2 cellular contexts compared by ENCODE assay signal in genomic region chr17:27463235-27463677, GRCh38.
TF ChIP-seq lines count a peak whose summit lies in the region.

No MANE protein-coding gene starts in this region.

TF ChIP-seq in IMR-90, 13 proteins besides CTCF, POLR2A, EP300 and RAD21:
- TF ChIP-seq ELK1 (IDR thresholded peaks at IDR 0.05; ENCODE audit: borderline replicate concordance, low read depth, low read length) (no peak), MAZ (IDR thresholded peaks at IDR 0.05; ENCODE audit: borderline replicate concordance, low read depth, low read length) (no peak), RFX5 (IDR thresholded peaks at IDR 0.05; ENCODE audit: low read depth, low read length) (no peak), BHLHE40 (IDR thresholded peaks at IDR 0.05; ENCODE audit: low read depth, low read length) (no peak), USF2 (IDR thresholded peaks at IDR 0.05; ENCODE audit: low read depth, low read length) (no peak), CEBPB (IDR thresholded peaks at IDR 0.05; ENCODE audit: low read depth, low read length) (peak; percentile 62)

TF ChIP-seq in K562, 482 proteins besides CTCF, POLR2A, EP300 and RAD21 (continues in another document):
- TF ChIP-seq ZC3H11A (IDR thresholded peaks at IDR 0.05; ENCODE audit: low read depth, low read length) (no peak), SNRNP70 (optimal IDR thresholded peaks at IDR 0.05; ENCODE audit: low read depth, low read length) (no peak), ZNF197 (CRISPR knock-in tag; IDR thresholded peaks at IDR 0.05; ENCODE audit: low read depth) (no peak), RCOR1 (IDR thresholded peaks at IDR 0.05; ENCODE audit: borderline replicate concordance in 1 of 2, low read depth in 2 of 2, low read length in 2 of 2) (0 out of 4 replicates have a peak, but pooled peaks of 1 of the 2 experiments have one; percentile 14), MNT (conservative IDR thresholded peaks at IDR 0.05) (no peak), USF2 (CRISPR knock-in tag; IDR thresholded peaks at IDR 0.05) (no peak), PRPF4 (IDR thresholded peaks at IDR 0.05; ENCODE audit: insufficient read depth, low read depth, low read length, poor library complexity, severe bottlenecking) (no peak), ZC3H4 (CRISPR knock-in tag; IDR thresholded peaks at IDR 0.05; ENCODE audit: borderline replicate concordance) (no peak), MYBL2 (IDR thresholded peaks at IDR 0.05; ENCODE audit: low read depth) (no peak), MYBL2 (CRISPR knock-in tag; IDR thresholded peaks at IDR 0.05; ENCODE audit: borderline replicate concordance) (no peak), NR4A1 (CRISPR knock-in tag; IDR thresholded peaks at IDR 0.05) (no peak), NR4A1 (tag; IDR thresholded peaks at IDR 0.05) (no peak), ZNF830 (CRISPR knock-in tag; IDR thresholded peaks at IDR 0.05) (no peak), CC2D1A (IDR thresholded peaks at IDR 0.05) (no peak), ZNF324 (CRISPR knock-in tag; IDR thresholded peaks at IDR 0.05) (no peak), ZNF311 (CRISPR knock-in tag; IDR thresholded peaks at IDR 0.05) (no peak), PYGO2 (tag; IDR thresholded peaks at IDR 0.05) (no peak), ZSCAN32 (CRISPR knock-in tag; IDR thresholded peaks at IDR 0.05) (peak; percentile 49; the same call in 1 of the 2 replicates), ZNF384 (IDR thresholded peaks at IDR 0.05; ENCODE audit: low read depth, low read length) (peak; percentile 97), RBFOX2 (IDR thresholded peaks at IDR 0.05; ENCODE audit: low read depth, low read length) (0 out of 2 replicates have a peak, but pooled peaks have one; percentile 26), MTA1 (IDR thresholded peaks at IDR 0.05; ENCODE audit: borderline replicate concordance) (peak; percentile 20; the same call in 1 of the 2 replicates), SOX6 (IDR thresholded peaks at IDR 0.05) (no peak), TCF15 (CRISPR knock-in tag; IDR thresholded peaks at IDR 0.05) (no peak), ZNF512 (tag; IDR thresholded peaks at IDR 0.05) (no peak), ZNF146 (CRISPR knock-in tag; IDR thresholded peaks at IDR 0.05; ENCODE audit: unreplicated experiment) (no peak), HEY1 (CRISPR knock-in tag; IDR thresholded peaks at IDR 0.05; ENCODE audit: borderline replicate concordance) (no peak), ZNF57 (CRISPR knock-in tag; IDR thresholded peaks at IDR 0.05) (no peak), ETV6 (IDR thresholded peaks at IDR 0.05; ENCODE audit: borderline replicate concordance in 1 of 2, low read depth in 2 of 2, low read length in 1 of 2) (no peak), ETV6 (CRISPR knock-in tag; IDR thresholded peaks at IDR 0.05; ENCODE audit: borderline replicate concordance) (no peak), TAL1 (IDR thresholded peaks at IDR 0.05) (0 out of 2 replicates have a peak, but pooled peaks have one; percentile 6), JUN (IDR thresholded peaks at IDR 0.05; ENCODE audit: borderline replicate concordance, low read depth, low read length) (peak; percentile 42; the same call in 1 of the 2 replicates), JUN (CRISPR knock-in tag; IDR thresholded peaks at IDR 0.05; ENCODE audit: borderline replicate concordance) (no peak), GTF2F1 (IDR thresholded peaks at IDR 0.05; ENCODE audit: low read depth, low read length) (no peak), CLOCK (CRISPR knock-in tag; IDR thresholded peaks at IDR 0.05; ENCODE audit: borderline replicate concordance) (no peak), EGR1 (conservative IDR thresholded peaks at IDR 0.05) (no peak), GMEB1 (CRISPR knock-in tag; IDR thresholded peaks at IDR 0.05) (no peak), ZNF354B (CRISPR knock-in tag; IDR thresholded peaks at IDR 0.05) (no peak), KHSRP (IDR thresholded peaks at IDR 0.05) (no peak), BCLAF1 (IDR thresholded peaks at IDR 0.05; ENCODE audit: borderline replicate concordance in 1 of 2, control insufficient read depth in 1 of 2, low read depth in 2 of 2, low read length in 1 of 2) (no peak), ATF7 (IDR thresholded peaks at IDR 0.05) (peak; percentile 91), TFAM (CRISPR knock-in tag; conservative IDR thresholded peaks at IDR 0.05) (no peak), ZBTB26 (CRISPR knock-in tag; IDR thresholded peaks at IDR 0.05) (no peak), CREBBP (IDR thresholded peaks at IDR 0.05; ENCODE audit: low read depth, low read length) (no peak), SMARCB1 (IDR thresholded peaks at IDR 0.05; ENCODE audit: insufficient read length, low read depth) (no peak), JUND (IDR thresholded peaks at IDR 0.05; ENCODE audit: borderline replicate concordance, low read depth, low read length) (peak; percentile 71; the same call in 1 of the 2 replicates), JUND (tag; IDR thresholded peaks at IDR 0.05; ENCODE audit: borderline replicate concordance, low read depth, low read length) (peak; percentile 71; the same call in 1 of the 3 replicates), ETS1 (conservative IDR thresholded peaks at IDR 0.05; ENCODE audit: control insufficient read depth, low read depth, low read length) (no peak), E2F5 (CRISPR knock-in tag; IDR thresholded peaks at IDR 0.05) (no peak)
